Comparison of ENCODE assay signal across 1 cellular context in genomic region chr15:58458076-58458475, GRCh38.
TF ChIP-seq lines count a peak whose summit lies in the region.

No MANE protein-coding gene starts in this region.

TF ChIP-seq in HepG2, 621 proteins besides CTCF, POLR2A, EP300 and RAD21 (continued from another document and continues in another):
- TF ChIP-seq CSRNP1 (CRISPR knock-in tag; IDR thresholded peaks at IDR 0.05) (no peak), ZNF639 (CRISPR knock-in tag; conservative IDR thresholded peaks at IDR 0.05) (no peak), ZNF12 (CRISPR knock-in tag; IDR thresholded peaks at IDR 0.05) (no peak), PBX3 (CRISPR knock-in tag; IDR thresholded peaks at IDR 0.05; ENCODE audit: borderline replicate concordance) (no peak), FOXK2 (IDR thresholded peaks at IDR 0.05) (no peak), DDIT3 (CRISPR knock-in tag; IDR thresholded peaks at IDR 0.05) (no peak), ZNF335 (CRISPR knock-in tag; IDR thresholded peaks at IDR 0.05) (no peak), ZNF10 (CRISPR knock-in tag; IDR thresholded peaks at IDR 0.05; ENCODE audit: borderline replicate concordance, low read depth) (no peak), ARNT2 (CRISPR knock-in tag; IDR thresholded peaks at IDR 0.05; ENCODE audit: low read depth) (no peak), AFF4 (CRISPR knock-in tag; IDR thresholded peaks at IDR 0.05) (no peak), ZBTB2 (CRISPR knock-in tag; IDR thresholded peaks at IDR 0.05; ENCODE audit: low read depth) (no peak), U2AF1 (optimal IDR thresholded peaks at IDR 0.05; ENCODE audit: low read depth, low read length) (no peak), ZNF30 (CRISPR knock-in tag; IDR thresholded peaks at IDR 0.05) (no peak), TP53 (CRISPR knock-in tag; conservative IDR thresholded peaks at IDR 0.05) (no peak), TEAD2 (CRISPR knock-in tag; IDR thresholded peaks at IDR 0.05) (no peak), PATZ1 (CRISPR knock-in tag; IDR thresholded peaks at IDR 0.05) (no peak), NPAS2 (CRISPR knock-in tag; IDR thresholded peaks at IDR 0.05; ENCODE audit: borderline replicate concordance) (no peak), BORCS8-MEF2B (CRISPR knock-in tag; IDR thresholded peaks at IDR 0.05) (no peak), SRY (CRISPR knock-in tag; IDR thresholded peaks at IDR 0.05) (no peak), CREM (IDR thresholded peaks at IDR 0.05) (peak; percentile 63), CREM (CRISPR knock-in tag; IDR thresholded peaks at IDR 0.05) (no peak), ZFAT (CRISPR knock-in tag; conservative IDR thresholded peaks at IDR 0.05) (no peak), NR2F2 (IDR thresholded peaks at IDR 0.05; ENCODE audit: borderline replicate concordance, low read depth) (0 out of 2 replicates have a peak, but pooled peaks have one; percentile 30), HNF4A (CRISPR knock-in tag; IDR thresholded peaks at IDR 0.05) (peak; percentile 87), SNRNP70 (IDR thresholded peaks at IDR 0.05; ENCODE audit: low read depth, low read length) (no peak), FIP1L1 (IDR thresholded peaks at IDR 0.05; ENCODE audit: borderline replicate concordance, insufficient read depth, low read depth, low read length) (no peak), THRA (CRISPR knock-in tag; IDR thresholded peaks at IDR 0.05; ENCODE audit: borderline replicate concordance) (peak; percentile 73; the same call in 1 of the 2 replicates), ZC3H4 (CRISPR knock-in tag; IDR thresholded peaks at IDR 0.05; ENCODE audit: borderline replicate concordance) (no peak), MXD1 (CRISPR knock-in tag; IDR thresholded peaks at IDR 0.05) (no peak), ZFX (CRISPR knock-in tag; IDR thresholded peaks at IDR 0.05; ENCODE audit: low read depth) (no peak), CHD4 (IDR thresholded peaks at IDR 0.05; ENCODE audit: borderline replicate concordance, low read length) (no peak), MTA3 (CRISPR knock-in tag; IDR thresholded peaks at IDR 0.05) (no peak), HOMEZ (CRISPR knock-in tag; IDR thresholded peaks at IDR 0.05; ENCODE audit: low read depth) (peak; percentile 76), ZNF382 (CRISPR knock-in tag; IDR thresholded peaks at IDR 0.05; ENCODE audit: borderline replicate concordance) (no peak), SALL1 (CRISPR knock-in tag; IDR thresholded peaks at IDR 0.05) (peak; percentile 77; the same call in 1 of the 2 replicates), RNF2 (conservative IDR thresholded peaks at IDR 0.05; ENCODE audit: low read depth) (no peak), KLF9 (CRISPR knock-in tag; IDR thresholded peaks at IDR 0.05; ENCODE audit: low read depth) (peak; percentile 41; the same call in 1 of the 2 replicates), SKIL (CRISPR knock-in tag; IDR thresholded peaks at IDR 0.05; ENCODE audit: borderline replicate concordance) (peak; percentile 78), NFE2L1 (CRISPR knock-in tag; IDR thresholded peaks at IDR 0.05; ENCODE audit: borderline replicate concordance) (no peak), FOXM1 (CRISPR knock-in tag; IDR thresholded peaks at IDR 0.05) (no peak)
